ENCODE assay signal across 1 cellular context in the genomic region with DNA sequence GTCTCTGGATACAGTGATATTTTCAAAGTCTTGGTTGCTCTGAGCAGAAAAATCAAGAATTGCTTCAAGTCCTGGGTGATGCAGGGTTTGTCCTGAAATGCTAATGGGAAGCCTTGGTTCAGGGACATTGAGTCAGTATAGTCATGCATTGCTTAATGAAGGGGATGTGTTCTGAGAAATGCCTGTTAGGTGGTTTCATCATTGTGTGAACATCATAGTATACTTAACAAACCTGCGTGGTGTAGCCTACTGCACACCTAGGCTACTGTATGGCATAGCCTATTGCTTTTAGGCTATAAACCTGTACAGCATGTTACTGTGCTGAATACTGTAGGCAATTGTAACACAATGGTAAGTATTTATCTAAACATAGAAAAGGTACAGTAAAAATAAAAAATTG.
TF ChIP-seq lines count a peak whose summit lies in the region.

No MANE protein-coding gene starts in this region.

TF ChIP-seq in GM12878, 131 proteins besides CTCF, POLR2A, EP300 and RAD21:
- TF ChIP-seq, protein P1, sequence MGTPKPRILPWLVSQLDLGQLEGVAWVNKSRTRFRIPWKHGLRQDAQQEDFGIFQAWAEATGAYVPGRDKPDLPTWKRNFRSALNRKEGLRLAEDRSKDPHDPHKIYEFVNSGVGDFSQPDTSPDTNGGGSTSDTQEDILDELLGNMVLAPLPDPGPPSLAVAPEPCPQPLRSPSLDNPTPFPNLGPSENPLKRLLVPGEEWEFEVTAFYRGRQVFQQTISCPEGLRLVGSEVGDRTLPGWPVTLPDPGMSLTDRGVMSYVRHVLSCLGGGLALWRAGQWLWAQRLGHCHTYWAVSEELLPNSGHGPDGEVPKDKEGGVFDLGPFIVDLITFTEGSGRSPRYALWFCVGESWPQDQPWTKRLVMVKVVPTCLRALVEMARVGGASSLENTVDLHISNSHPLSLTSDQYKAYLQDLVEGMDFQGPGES (IDR thresholded peaks at IDR 0.05), result no peak
- TF ChIP-seq, protein P2, sequence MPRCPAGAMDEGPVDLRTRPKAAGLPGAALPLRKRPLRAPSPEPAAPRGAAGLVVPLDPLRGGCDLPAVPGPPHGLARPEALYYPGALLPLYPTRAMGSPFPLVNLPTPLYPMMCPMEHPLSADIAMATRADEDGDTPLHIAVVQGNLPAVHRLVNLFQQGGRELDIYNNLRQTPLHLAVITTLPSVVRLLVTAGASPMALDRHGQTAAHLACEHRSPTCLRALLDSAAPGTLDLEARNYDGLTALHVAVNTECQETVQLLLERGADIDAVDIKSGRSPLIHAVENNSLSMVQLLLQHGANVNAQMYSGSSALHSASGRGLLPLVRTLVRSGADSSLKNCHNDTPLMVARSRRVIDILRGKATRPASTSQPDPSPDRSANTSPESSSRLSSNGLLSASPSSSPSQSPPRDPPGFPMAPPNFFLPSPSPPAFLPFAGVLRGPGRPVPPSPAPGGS (IDR thresholded peaks at IDR 0.05; ENCODE audit: borderline replicate concordance, insufficient read depth, low read depth, low read length, poor library complexity, severe bottlenecking), result no peak
- no peak for TF ChIP-seq WRNIP1 (IDR thresholded peaks at IDR 0.05; ENCODE audit: borderline replicate concordance, low read depth, low read length)
- no peak for TF ChIP-seq RCOR1 (conservative IDR thresholded peaks at IDR 0.05; ENCODE audit: low read depth, low read length)
- no peak for TF ChIP-seq BACH1 (IDR thresholded peaks at IDR 0.05; ENCODE audit: borderline replicate concordance)
- TF ChIP-seq, protein P3, sequence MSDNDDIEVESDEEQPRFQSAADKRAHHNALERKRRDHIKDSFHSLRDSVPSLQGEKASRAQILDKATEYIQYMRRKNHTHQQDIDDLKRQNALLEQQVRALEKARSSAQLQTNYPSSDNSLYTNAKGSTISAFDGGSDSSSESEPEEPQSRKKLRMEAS (IDR thresholded peaks at IDR 0.05; ENCODE audit: low read depth, low read length), result no peak
- no peak for TF ChIP-seq RUNX3 (IDR thresholded peaks at IDR 0.05; ENCODE audit: low read length)
- no peak for TF ChIP-seq SREBF2 (IDR thresholded peaks at IDR 0.05; ENCODE audit: low read length)
- TF ChIP-seq, protein P4, sequence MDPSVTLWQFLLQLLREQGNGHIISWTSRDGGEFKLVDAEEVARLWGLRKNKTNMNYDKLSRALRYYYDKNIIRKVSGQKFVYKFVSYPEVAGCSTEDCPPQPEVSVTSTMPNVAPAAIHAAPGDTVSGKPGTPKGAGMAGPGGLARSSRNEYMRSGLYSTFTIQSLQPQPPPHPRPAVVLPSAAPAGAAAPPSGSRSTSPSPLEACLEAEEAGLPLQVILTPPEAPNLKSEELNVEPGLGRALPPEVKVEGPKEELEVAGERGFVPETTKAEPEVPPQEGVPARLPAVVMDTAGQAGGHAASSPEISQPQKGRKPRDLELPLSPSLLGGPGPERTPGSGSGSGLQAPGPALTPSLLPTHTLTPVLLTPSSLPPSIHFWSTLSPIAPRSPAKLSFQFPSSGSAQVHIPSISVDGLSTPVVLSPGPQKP (IDR thresholded peaks at IDR 0.05; ENCODE audit: low read depth, low read length), result no peak
- TF ChIP-seq, protein P5, sequence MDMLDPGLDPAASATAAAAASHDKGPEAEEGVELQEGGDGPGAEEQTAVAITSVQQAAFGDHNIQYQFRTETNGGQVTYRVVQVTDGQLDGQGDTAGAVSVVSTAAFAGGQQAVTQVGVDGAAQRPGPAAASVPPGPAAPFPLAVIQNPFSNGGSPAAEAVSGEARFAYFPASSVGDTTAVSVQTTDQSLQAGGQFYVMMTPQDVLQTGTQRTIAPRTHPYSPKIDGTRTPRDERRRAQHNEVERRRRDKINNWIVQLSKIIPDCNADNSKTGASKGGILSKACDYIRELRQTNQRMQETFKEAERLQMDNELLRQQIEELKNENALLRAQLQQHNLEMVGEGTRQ (IDR thresholded peaks at IDR 0.05; ENCODE audit: borderline replicate concordance, low read depth, low read length), result no peak
- no peak for TF ChIP-seq IKZF2 (IDR thresholded peaks at IDR 0.05)
- no peak for TF ChIP-seq ZZZ3 (IDR thresholded peaks at IDR 0.05; ENCODE audit: control insufficient read depth, insufficient read length, low read depth)
- TF ChIP-seq FOXK2 (IDR thresholded peaks at IDR 0.05), result no peak
- no peak for TF ChIP-seq ZNF24 (IDR thresholded peaks at IDR 0.05)
